In genomic region chr7:39948932-39949928, GRCh38 we compare ENCODE assay signal across 8 cellular contexts. TPM values are rescaled to one million over a fixed set of nuclear protein-coding genes. Genes with fewer than 3 reads are reported as not detected.
DNase-seq lines count a peak whose midpoint lies in the region; ATAC-seq and TF ChIP-seq lines count a peak whose summit lies in the region.

No MANE protein-coding gene starts in this region.

- no peaks in the 10 kb centered on the region for H3K9me3 Mint-ChIP-seq in T-helper 1 cell treated with Interleukin-12 subunit alpha and Interleukin-12 subunit beta and Interleukin-4 antibody, amounts not matched to agents 30 μg/mL and 1 μg/mL, for 36 hours

- H3K27me3 Mint-ChIP-seq in T-helper 1 cell treated with Interleukin-12 subunit alpha and Interleukin-12 subunit beta and Interleukin-4 antibody, amounts not matched to agents 30 μg/mL and 1 μg/mL, for 36 hours (ENCODE audit: low read depth) = peaks cover 3% of the 10 kb centered on the region

- peaks cover 16 to 29% (median 20%) of the 10 kb centered on the region in 4 donors for H3K4me1 ChIP-seq in upper lobe of left lung

- peak overlapping the region; percentile 72 to 93 (median 89) for H3K4me3 ChIP-seq in upper lobe of left lung

- peak overlapping the region; percentile 99 for H3K27ac Mint-ChIP-seq in T-helper 1 cell treated with Interleukin-12 subunit alpha and Interleukin-12 subunit beta and Interleukin-4 antibody, amounts not matched to agents 30 μg/mL and 1 μg/mL, for 36 hours

- H3K4me3 Mint-ChIP-seq in T-helper 1 cell treated with Interleukin-12 subunit alpha and Interleukin-12 subunit beta and Interleukin-4 antibody, amounts not matched to agents 30 μg/mL and 1 μg/mL, for 36 hours = peak overlapping the region; percentile 96

- TF ChIP-seq POLR2A in upper lobe of left lung (IDR thresholded peaks at IDR 0.05) = peak; percentile 72 to 94 (median 82)

- no peak for TF ChIP-seq EP300 in upper lobe of left lung (IDR thresholded peaks at IDR 0.05)

- intact Hi-C loops in left cardiac atrium (cut with DNase I) (loop anchor here in 1 of 2 donors (5.0 kb wide), 1 partner anchor 52 kb away; no protein-coding TSS in a partner anchor), posterior cingulate gyrus (cut with DNase I) (no loop called here)

- no peaks in the 10 kb centered on the region for H3K27me3 ChIP-seq in upper lobe of left lung

- peaks cover 9% of the 10 kb centered on the region for H3K36me3 Mint-ChIP-seq in T-helper 1 cell treated with Interleukin-12 subunit alpha and Interleukin-12 subunit beta and Interleukin-4 antibody, amounts not matched to agents 30 μg/mL and 1 μg/mL, for 36 hours (ENCODE audit: low read depth)

- peak overlapping the region; percentile 98 to 100 (median 99) for H3K27ac ChIP-seq in upper lobe of left lung

- H3K4me1 Mint-ChIP-seq in T-helper 1 cell treated with Interleukin-12 subunit alpha and Interleukin-12 subunit beta and Interleukin-4 antibody, amounts not matched to agents 30 μg/mL and 1 μg/mL, for 36 hours (ENCODE audit: low read depth) = peaks cover 31% of the 10 kb centered on the region

- H3K36me3 ChIP-seq in upper lobe of left lung = no peaks in the 10 kb centered on the region

- WGBS in upper lobe of left lung, 2 donors = 0 to 1% methylated on average over 46 to 69 of the region's 75 CpGs

- peak; percentile 71 for ATAC-seq in GM18498 (IDR thresholded peaks at IDR 0.05; ENCODE audit: unreplicated experiment)
- peak; percentile 73 for ATAC-seq in HG02885 (IDR thresholded peaks at IDR 0.05; ENCODE audit: poor library complexity, unreplicated experiment)
- peak; percentile 89 to 94 for ATAC-seq in left cardiac atrium
- peak; percentile 94 to 98 for ATAC-seq in upper lobe of left lung (ENCODE audit: low FRiP score in 2 of 2)

- H3K9me3 ChIP-seq in upper lobe of left lung = no peaks in the 10 kb centered on the region

- DNase-seq in NCI-H1694 (lab: John Stamatoyannopoulos, UW) (peak; percentile 96), amygdala (lab: John Stamatoyannopoulos, UW) (peak; percentile 72 to 99 (median 98)), left cardiac atrium (peak; percentile 99), posterior cingulate gyrus (peak; percentile 95 to 100 (median 99)), upper lobe of left lung (peak; percentile 98)

- TF ChIP-seq CTCF in upper lobe of left lung (IDR thresholded peaks at IDR 0.05) = peak in 3 of 6 experiments; percentile 3 to 50 (median 27)

RNA-seq across cellular contexts. Expression of gene CDK13, which starts 0.8 kb away (rescaled TPM):
- 10 to 100 TPM; 26.9 to 28.1 TPM for total RNA-seq in left cardiac atrium
- total RNA-seq in upper lobe of left lung = 100 to 1,000 TPM in 2 of 6 donors, 10 to 100 TPM in 4; 39.0 to 145 (median 77.3) TPM

Comparison
In these comparisons a context has a peak if more than half of its experiments do, and no peak if none do; other contexts are left out.
1. Peak in every context shown above with its lines: DNase-seq, ATAC-seq, H3K4me3 ChIP-seq and H3K27ac ChIP-seq.